8 cellular contexts compared by ENCODE assay signal in genomic region chr18:50268022-50268747, GRCh38. TPM values are rescaled to one million over a fixed set of nuclear protein-coding genes. Genes with fewer than 3 reads are reported as not detected.
DNase-seq lines count a peak whose midpoint lies in the region; ATAC-seq and TF ChIP-seq lines count a peak whose summit lies in the region.

No MANE protein-coding gene starts in this region.

- peak overlapping the region; percentile 37 for H3K27ac ChIP-seq in duodenal mucosa (ENCODE audit: low read depth, low read length)
- peak overlapping the region; percentile 78 for H3K27ac ChIP-seq in lower lobe of right lung

- peak; percentile 51 for TF ChIP-seq POLR2A in GM19193 (IDR thresholded peaks at IDR 0.05; ENCODE audit: extremely low read depth, insufficient read depth, insufficient read length)

- peak; percentile 47 for TF ChIP-seq CTCF in BE2C (IDR thresholded peaks at IDR 0.05; ENCODE audit: low read depth, low read length)
- peak; percentile 82 for TF ChIP-seq CTCF in lower lobe of right lung (IDR thresholded peaks at IDR 0.05)

- DNase-seq in BE2C = peak; percentile 52
- peak; percentile 88 for DNase-seq in activated CD4-positive, alpha-beta T cell treated with anti-CD3 and anti-CD28 coated beads for 48 hours
- DNase-seq in lower lobe of right lung = peak; percentile 92
- peak; percentile 64 for DNase-seq in stimulated activated CD8-positive, alpha-beta memory T cell treated with anti-CD3 and anti-CD28 coated beads, Interleukin-12 subunit alpha, Interleukin-12 subunit beta, amount 100 ng/mL, for 24 hours (ENCODE audit: extremely low read depth)
- no peak for DNase-seq in DMS114 treated with DMSO at 0.1 percent for 48 hours (lab: John Stamatoyannopoulos, UW; ENCODE audit: unreplicated experiment)

- H3K36me3 ChIP-seq in BE2C (no peaks in the 10 kb centered on the region; the same call in 1 of the 2 replicates), duodenal mucosa (ENCODE audit: control insufficient read depth in 1 of 2, insufficient read depth in 2 of 2, low read length in 2 of 2) (peaks cover 21 to 41% of the 10 kb centered on the region in 2 donors), lower lobe of right lung (peaks cover 45% of the 10 kb centered on the region)

- H3K9me3 ChIP-seq in BE2C (no peaks in the 10 kb centered on the region), duodenal mucosa (ENCODE audit: control insufficient read depth in 1 of 2, low read length in 2 of 2) (no peaks in the 10 kb centered on the region), lower lobe of right lung (no peaks in the 10 kb centered on the region)

- H3K9ac ChIP-seq in duodenal mucosa (ENCODE audit: low read depth in 1 of 2, low read length in 2 of 2) = peak overlapping the region; percentile 57 to 67

- H3K4me1 ChIP-seq in BE2C (no peaks in the 10 kb centered on the region), duodenal mucosa (ENCODE audit: control insufficient read depth in 1 of 2, insufficient read depth in 2 of 2, low read length in 2 of 2) (peaks cover 10 to 15% of the 10 kb centered on the region in 2 donors), lower lobe of right lung (peaks cover 23% of the 10 kb centered on the region)

- H3K4me3 ChIP-seq in BE2C (ENCODE audit: low read depth, low read length) (no peak overlapping the region), duodenal mucosa (ENCODE audit: low read depth in 1 of 2, low read length in 2 of 2) (peak overlapping the region; percentile 67 to 73), lower lobe of right lung (peak overlapping the region; percentile 62)

- intact Hi-C loops in lower lobe of right lung (cut with DNase I) = no loop called here

- H3K27me3 ChIP-seq in BE2C (no peaks in the 10 kb centered on the region), duodenal mucosa (ENCODE audit: control insufficient read depth in 1 of 2, insufficient read depth in 2 of 2, low read length in 2 of 2) (no peaks in the 10 kb centered on the region), lower lobe of right lung (ENCODE audit: low read depth) (no peaks in the 10 kb centered on the region)

- ATAC-seq in HG03354 (IDR thresholded peaks at IDR 0.05; ENCODE audit: poor library complexity, severe bottlenecking, unreplicated experiment) (peak; percentile 80), lower lobe of right lung (peak; percentile 86 to 89)

RNA-seq across cellular contexts. Expression of gene CFAP53, which starts 1.9 kb away (rescaled TPM):
- 0.86 TPM for polyA plus RNA-seq in BE2C (2012; ENCODE audit: insufficient read depth, insufficient read length, low read depth)
- total RNA-seq in lower lobe of right lung = 3.7 TPM

RNA-seq across cellular contexts. Expression of gene MBD1, which starts 13.1 kb away (rescaled TPM):
- polyA plus RNA-seq in BE2C (2012; ENCODE audit: insufficient read depth, insufficient read length, low read depth) = 82.9 TPM
- total RNA-seq in lower lobe of right lung = 64.1 TPM

RNA-seq across cellular contexts. Expression of gene CXXC1, which starts 19.3 kb away (rescaled TPM):
- 138 TPM for polyA plus RNA-seq in BE2C (2012; ENCODE audit: insufficient read depth, insufficient read length, low read depth)
- 60.2 TPM for total RNA-seq in lower lobe of right lung
